In the genomic region with DNA sequence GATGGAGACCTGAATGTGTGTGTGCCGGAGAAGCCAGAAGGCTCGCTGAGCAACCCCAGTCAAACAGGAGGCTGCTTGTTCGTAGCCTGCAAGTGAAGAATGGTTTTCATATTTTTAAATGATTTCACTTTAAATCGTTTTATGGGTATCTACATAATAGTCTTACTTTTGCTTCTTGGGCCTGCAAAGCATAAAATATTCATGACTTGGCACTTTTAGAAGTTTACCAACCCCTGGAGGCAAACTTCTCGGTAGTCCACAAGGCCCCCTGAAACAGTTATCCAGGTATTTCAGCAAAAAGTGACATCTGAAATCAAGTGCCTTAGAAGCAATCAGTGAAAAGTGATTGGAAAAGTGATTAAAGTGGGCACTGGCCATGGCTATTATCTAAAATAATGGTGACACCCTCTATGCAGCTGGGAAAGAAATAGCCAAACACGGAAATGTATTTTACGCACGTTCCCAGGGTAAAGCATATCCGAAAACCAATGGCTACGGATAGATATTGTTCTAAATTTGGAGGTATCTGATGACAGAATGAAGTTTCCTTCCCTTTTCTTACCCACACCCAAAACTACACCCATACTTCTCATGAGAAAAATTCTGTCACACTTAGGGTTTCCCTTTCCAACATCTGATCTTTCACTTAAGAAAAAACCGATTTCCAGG, we compare ENCODE assay signal across 18 cellular contexts. TPM values are rescaled to one million over a fixed set of nuclear protein-coding genes. Genes with fewer than 3 reads are reported as not detected.
DNase-seq lines count a peak whose midpoint lies in the region; ATAC-seq and TF ChIP-seq lines count a peak whose summit lies in the region.
"Had no signal": no experiment of that assay in that cellular context is flagged by ENCODE, and none has a peak within 500 bp of the region (broad histone marks: within the 10 kb centered on the region; RNA-seq: fewer than 3 reads in every experiment).

No MANE protein-coding gene starts in this region.

- H3K9me3 ChIP-seq in spleen (no peaks in the 10 kb centered on the region), uterus (no peaks in the 10 kb centered on the region)
- H3K9me3 ChIP-seq: ovary, transverse colon had no signal

- H3K4me1 ChIP-seq in spleen (peaks cover 32 to 100% (median 93%) of the 10 kb centered on the region in 6 donors), uterus (no peaks in the 10 kb centered on the region)

- no peaks in the 10 kb centered on the region for H3K27me3 ChIP-seq in spleen (replicated peaks in 1 of 7)
- no peaks in the 10 kb centered on the region for H3K27me3 ChIP-seq in uterus
- H3K27me3 ChIP-seq: cardiac muscle cell, ovary, transverse colon had no signal

- no peaks in the 10 kb centered on the region for H3K36me3 ChIP-seq in spleen
- no peaks in the 10 kb centered on the region for H3K36me3 ChIP-seq in uterus
- H3K36me3 ChIP-seq: cardiac muscle cell, ovary, transverse colon had no signal

- H3K4me3 ChIP-seq in spleen (no peak overlapping the region), uterus (no peak overlapping the region)
- H3K4me3 ChIP-seq: cardiac muscle cell, ovary, transverse colon had no signal

- TF ChIP-seq POLR2A in spleen (IDR thresholded peaks at IDR 0.05) (no peak), uterus (IDR thresholded peaks at IDR 0.05) (no peak)

- DNase-seq in SKM-1 treated with dmso at 0.1 percent for 144 hours (lab: John Stamatoyannopoulos, UW; ENCODE audit: unreplicated experiment) = peak; percentile 30
- no peak for DNase-seq in SKM-1 (lab: John Stamatoyannopoulos, UW; ENCODE audit: unreplicated experiment)
- DNase-seq in NOMO-1 treated with DMSO at 0.1 percent for 48 hours (lab: John Stamatoyannopoulos, UW; ENCODE audit: unreplicated experiment) = peak; percentile 58
- no peak for DNase-seq in left ventricle myocardium superior
- DNase-seq in spleen = no peak
- no peak for DNase-seq in activated T-cell treated with anti-CD3 and anti-CD28 coated beads, Interleukin-2, amount 50 U/mL, for 1 hour
- DNase-seq in uterus = no peak
- DNase-seq in NCI-H1694 (lab: John Stamatoyannopoulos, UW) = no peak
- DNase-seq: activated CD4-positive, alpha-beta T cell treated with anti-CD3 and anti-CD28 coated beads, Interleukin-2, amount 50 U/mL, for 1 hour; CD8-positive, alpha-beta T cell; effector memory CD4-positive, alpha-beta T cell; NCI-H1436; NCI-H226; ovary; small intestine; T-helper 9 cell; transverse colon had no signal

- intact Hi-C loops in left ventricle myocardium superior (cut with micrococcal nuclease) = no loop called here
- intact Hi-C loops in spleen (cut with DNase I; ENCODE audit: low total_unique reads) = loop anchor here (5.0 kb wide), 1 partner anchor 36 kb away; no protein-coding TSS in a partner anchor
- intact Hi-C loops in uterus (cut with DNase I; ENCODE audit: low total_unique reads) = no loop called here

- peak overlapping the region in 5 of 8 donors; percentile 59 to 93 (median 82) for H3K27ac ChIP-seq in spleen
- peak overlapping the region in 1 of 2 donors; percentile 24 for H3K27ac ChIP-seq in uterus
- H3K27ac ChIP-seq: cardiac muscle cell, ovary, transverse colon had no signal

- peak; percentile 30 for ATAC-seq in left ventricle myocardium superior
- ATAC-seq: CD8-positive, alpha-beta T cell had no signal

- no peak for TF ChIP-seq CTCF in spleen (IDR thresholded peaks at IDR 0.05 in 8 of 11, conservative IDR thresholded peaks at IDR 0.05 in 3 of 11)
- TF ChIP-seq CTCF in uterus (IDR thresholded peaks at IDR 0.05) = no peak

- 54 to 66% (median 65%) methylated on average over 11 of the region's 11 CpGs for WGBS in spleen, 5 donors

RNA-seq across cellular contexts. Expression of a gene that starts 39.0 kb away (rescaled TPM):
- total RNA-seq in left ventricle myocardium superior (156 TPM), spleen (100 to 1,000 TPM in 6 of 7 donors, 10 to 100 TPM in 1; 88.1 to 137 (median 118) TPM), uterus (10 to 100 TPM; 13.1 to 73.7 (median 26.2) TPM)
- 10 to 100 TPM; 16.9 to 47.8 (median 19.9) TPM for polyA plus RNA-seq in spleen

Comparison
In these comparisons a context has a peak if more than half of its experiments do, and no peak if none do; other contexts are left out.
1. DNase-seq: peak in SKM-1 treated with dmso at 0.1 percent for 144 hours (single experiment) and NOMO-1 treated with DMSO at 0.1 percent for 48 hours (single experiment); none in SKM-1 (single experiment), left ventricle myocardium superior (single experiment), spleen (single experiment), activated T-cell treated with anti-CD3 and anti-CD28 coated beads, Interleukin-2, amount 50 U/mL, for 1 hour (single experiment), uterus (0 of 2) and NCI-H1694 (single experiment).